In the genomic region with DNA sequence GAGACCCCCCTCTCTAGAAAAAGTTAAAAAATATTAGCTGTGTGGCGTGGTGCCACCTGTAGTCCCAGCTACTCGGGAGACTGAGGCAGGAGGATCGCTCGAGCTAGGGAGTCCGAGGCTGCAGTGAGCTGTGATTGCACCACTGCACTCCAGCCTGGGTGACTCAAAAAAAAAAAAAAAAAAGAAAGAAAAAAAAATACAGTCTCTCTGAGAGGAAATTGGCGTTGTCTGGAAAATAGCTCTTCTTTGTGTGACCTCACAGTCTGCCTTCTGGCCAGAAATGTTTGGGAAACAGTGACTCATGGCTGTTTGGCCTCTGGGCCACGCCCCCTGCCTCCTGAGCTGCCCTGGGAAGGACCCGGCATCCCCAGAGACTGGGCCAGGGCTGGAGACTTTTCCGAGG, we compare ENCODE assay signal across 1 cellular context.
TF ChIP-seq lines count a peak whose summit lies in the region.

No MANE protein-coding gene starts in this region.

TF ChIP-seq in HepG2, 621 proteins besides CTCF, POLR2A, EP300 and RAD21 (continued from another document and continues in another):
- TF ChIP-seq THRA (CRISPR knock-in tag; IDR thresholded peaks at IDR 0.05; ENCODE audit: borderline replicate concordance) (peak; percentile 23; the same call in 1 of the 2 replicates), POGK (CRISPR knock-in tag; conservative IDR thresholded peaks at IDR 0.05) (no peak), SPEN (CRISPR knock-in tag; IDR thresholded peaks at IDR 0.05; ENCODE audit: low read depth) (no peak; the same call in 1 of the 2 replicates), ZNF329 (CRISPR knock-in tag; IDR thresholded peaks at IDR 0.05; ENCODE audit: low read depth) (no peak), ZNF230 (CRISPR knock-in tag; IDR thresholded peaks at IDR 0.05) (0 out of 2 replicates have a peak, but pooled peaks have one; percentile 49), SKIL (CRISPR knock-in tag; IDR thresholded peaks at IDR 0.05; ENCODE audit: borderline replicate concordance) (0 out of 2 replicates have a peak, but pooled peaks have one; percentile 32), ZFX (CRISPR knock-in tag; IDR thresholded peaks at IDR 0.05; ENCODE audit: low read depth) (peak; percentile 47; the same call in 1 of the 2 replicates), NFIB (CRISPR knock-in tag; IDR thresholded peaks at IDR 0.05; ENCODE audit: borderline replicate concordance) (no peak), SP1 (IDR thresholded peaks at IDR 0.05) (no peak), SP1 (CRISPR knock-in tag; IDR thresholded peaks at IDR 0.05) (peak; percentile 76), ZMYM3 (CRISPR knock-in tag; IDR thresholded peaks at IDR 0.05) (peak; percentile 31; the same call in 1 of the 2 replicates), ZFP36 (IDR thresholded peaks at IDR 0.05; ENCODE audit: borderline replicate concordance, low read depth, low read length, partially characterized antibody) (no peak), ZNF597 (CRISPR knock-in tag; IDR thresholded peaks at IDR 0.05) (no peak), KLF11 (CRISPR knock-in tag; IDR thresholded peaks at IDR 0.05) (no peak), MED1 (CRISPR knock-in tag; IDR thresholded peaks at IDR 0.05) (0 out of 2 replicates have a peak, but pooled peaks have one; percentile 52), CREB1 (IDR thresholded peaks at IDR 0.05) (peak; percentile 81), CREB1 (CRISPR knock-in tag; IDR thresholded peaks at IDR 0.05) (peak; percentile 68), ZNF713 (CRISPR knock-in tag; IDR thresholded peaks at IDR 0.05) (no peak), SP5 (CRISPR knock-in tag; IDR thresholded peaks at IDR 0.05; ENCODE audit: borderline replicate concordance, low read depth) (peak; percentile 94), SSRP1 (CRISPR knock-in tag; IDR thresholded peaks at IDR 0.05) (no peak), HOXD1 (CRISPR knock-in tag; IDR thresholded peaks at IDR 0.05) (no peak), ZNF343 (CRISPR knock-in tag; IDR thresholded peaks at IDR 0.05) (no peak), ZNF761 (CRISPR knock-in tag; conservative IDR thresholded peaks at IDR 0.05) (no peak), ZBTB21 (CRISPR knock-in tag; IDR thresholded peaks at IDR 0.05) (peak; percentile 93), TAF1 (CRISPR knock-in tag; IDR thresholded peaks at IDR 0.05) (no peak), RXRB (CRISPR knock-in tag; IDR thresholded peaks at IDR 0.05; ENCODE audit: borderline replicate concordance) (peak; percentile 48), ZNF687 (CRISPR knock-in tag; IDR thresholded peaks at IDR 0.05) (peak; percentile 67)
- TF ChIP-seq, protein P1, sequence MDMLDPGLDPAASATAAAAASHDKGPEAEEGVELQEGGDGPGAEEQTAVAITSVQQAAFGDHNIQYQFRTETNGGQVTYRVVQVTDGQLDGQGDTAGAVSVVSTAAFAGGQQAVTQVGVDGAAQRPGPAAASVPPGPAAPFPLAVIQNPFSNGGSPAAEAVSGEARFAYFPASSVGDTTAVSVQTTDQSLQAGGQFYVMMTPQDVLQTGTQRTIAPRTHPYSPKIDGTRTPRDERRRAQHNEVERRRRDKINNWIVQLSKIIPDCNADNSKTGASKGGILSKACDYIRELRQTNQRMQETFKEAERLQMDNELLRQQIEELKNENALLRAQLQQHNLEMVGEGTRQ (IDR thresholded peaks at IDR 0.05; ENCODE audit: low read depth, low read length): no peak
- TF ChIP-seq, protein P1 (CRISPR knock-in tag; IDR thresholded peaks at IDR 0.05; ENCODE audit: borderline replicate concordance): no peak
- TF ChIP-seq, protein P2, sequence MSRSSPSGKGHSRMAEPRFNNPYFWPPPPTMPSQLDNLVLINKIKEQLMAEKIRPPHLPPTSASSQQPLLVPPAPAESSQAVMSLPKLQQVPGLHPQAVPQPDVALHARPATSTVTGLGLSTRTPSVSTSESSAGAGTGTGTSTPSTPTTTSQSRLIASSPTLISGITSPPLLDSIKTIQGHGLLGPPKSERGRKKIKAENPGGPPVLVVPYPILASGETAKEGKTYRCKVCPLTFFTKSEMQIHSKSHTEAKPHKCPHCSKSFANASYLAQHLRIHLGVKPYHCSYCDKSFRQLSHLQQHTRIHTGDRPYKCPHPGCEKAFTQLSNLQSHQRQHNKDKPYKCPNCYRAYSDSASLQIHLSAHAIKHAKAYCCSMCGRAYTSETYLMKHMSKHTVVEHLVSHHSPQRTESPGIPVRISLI (CRISPR knock-in tag; IDR thresholded peaks at IDR 0.05; ENCODE audit: borderline replicate concordance): peak; percentile 92
- TF ChIP-seq, protein P3, sequence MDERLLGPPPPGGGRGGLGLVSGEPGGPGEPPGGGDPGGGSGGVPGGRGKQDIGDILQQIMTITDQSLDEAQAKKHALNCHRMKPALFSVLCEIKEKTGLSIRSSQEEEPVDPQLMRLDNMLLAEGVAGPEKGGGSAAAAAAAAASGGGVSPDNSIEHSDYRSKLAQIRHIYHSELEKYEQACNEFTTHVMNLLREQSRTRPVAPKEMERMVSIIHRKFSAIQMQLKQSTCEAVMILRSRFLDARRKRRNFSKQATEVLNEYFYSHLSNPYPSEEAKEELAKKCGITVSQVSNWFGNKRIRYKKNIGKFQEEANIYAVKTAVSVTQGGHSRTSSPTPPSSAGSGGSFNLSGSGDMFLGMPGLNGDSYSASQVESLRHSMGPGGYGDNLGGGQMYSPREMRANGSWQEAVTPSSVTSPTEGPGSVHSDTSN (CRISPR knock-in tag; IDR thresholded peaks at IDR 0.05): no peak
- TF ChIP-seq, protein P4, sequence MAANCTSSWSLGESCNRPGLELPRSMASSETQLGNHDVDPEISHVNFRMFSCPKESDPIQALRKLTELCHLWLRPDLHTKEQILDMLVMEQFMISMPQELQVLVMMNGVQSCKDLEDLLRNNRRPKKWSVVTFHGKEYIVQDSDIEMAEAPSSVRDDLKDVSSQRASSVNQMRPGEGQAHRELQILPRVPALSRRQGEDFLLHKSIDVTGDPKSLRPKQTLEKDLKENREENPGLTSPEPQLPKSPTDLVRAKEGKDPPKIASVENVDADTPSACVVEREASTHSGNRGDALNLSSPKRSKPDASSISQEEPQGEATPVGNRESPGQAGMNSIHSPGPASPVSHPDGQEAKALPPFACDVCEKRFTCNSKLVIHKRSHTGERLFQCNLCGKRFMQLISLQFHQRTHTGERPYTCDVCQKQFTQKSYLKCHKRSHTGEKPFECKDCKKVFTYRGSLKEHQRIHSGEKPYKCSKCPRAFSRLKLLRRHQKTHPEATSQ (CRISPR knock-in tag; IDR thresholded peaks at IDR 0.05; ENCODE audit: borderline replicate concordance): no peak
- TF ChIP-seq, protein P5, sequence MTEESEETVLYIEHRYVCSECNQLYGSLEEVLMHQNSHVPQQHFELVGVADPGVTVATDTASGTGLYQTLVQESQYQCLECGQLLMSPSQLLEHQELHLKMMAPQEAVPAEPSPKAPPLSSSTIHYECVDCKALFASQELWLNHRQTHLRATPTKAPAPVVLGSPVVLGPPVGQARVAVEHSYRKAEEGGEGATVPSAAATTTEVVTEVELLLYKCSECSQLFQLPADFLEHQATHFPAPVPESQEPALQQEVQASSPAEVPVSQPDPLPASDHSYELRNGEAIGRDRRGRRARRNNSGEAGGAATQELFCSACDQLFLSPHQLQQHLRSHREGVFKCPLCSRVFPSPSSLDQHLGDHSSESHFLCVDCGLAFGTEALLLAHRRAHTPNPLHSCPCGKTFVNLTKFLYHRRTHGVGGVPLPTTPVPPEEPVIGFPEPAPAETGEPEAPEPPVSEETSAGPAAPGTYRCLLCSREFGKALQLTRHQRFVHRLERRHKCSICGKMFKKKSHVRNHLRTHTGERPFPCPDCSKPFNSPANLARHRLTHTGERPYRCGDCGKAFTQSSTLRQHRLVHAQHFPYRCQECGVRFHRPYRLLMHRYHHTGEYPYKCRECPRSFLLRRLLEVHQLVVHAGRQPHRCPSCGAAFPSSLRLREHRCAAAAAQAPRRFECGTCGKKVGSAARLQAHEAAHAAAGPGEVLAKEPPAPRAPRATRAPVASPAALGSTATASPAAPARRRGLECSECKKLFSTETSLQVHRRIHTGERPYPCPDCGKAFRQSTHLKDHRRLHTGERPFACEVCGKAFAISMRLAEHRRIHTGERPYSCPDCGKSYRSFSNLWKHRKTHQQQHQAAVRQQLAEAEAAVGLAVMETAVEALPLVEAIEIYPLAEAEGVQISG (CRISPR knock-in tag; IDR thresholded peaks at IDR 0.05): no peak
